In the genomic region with DNA sequence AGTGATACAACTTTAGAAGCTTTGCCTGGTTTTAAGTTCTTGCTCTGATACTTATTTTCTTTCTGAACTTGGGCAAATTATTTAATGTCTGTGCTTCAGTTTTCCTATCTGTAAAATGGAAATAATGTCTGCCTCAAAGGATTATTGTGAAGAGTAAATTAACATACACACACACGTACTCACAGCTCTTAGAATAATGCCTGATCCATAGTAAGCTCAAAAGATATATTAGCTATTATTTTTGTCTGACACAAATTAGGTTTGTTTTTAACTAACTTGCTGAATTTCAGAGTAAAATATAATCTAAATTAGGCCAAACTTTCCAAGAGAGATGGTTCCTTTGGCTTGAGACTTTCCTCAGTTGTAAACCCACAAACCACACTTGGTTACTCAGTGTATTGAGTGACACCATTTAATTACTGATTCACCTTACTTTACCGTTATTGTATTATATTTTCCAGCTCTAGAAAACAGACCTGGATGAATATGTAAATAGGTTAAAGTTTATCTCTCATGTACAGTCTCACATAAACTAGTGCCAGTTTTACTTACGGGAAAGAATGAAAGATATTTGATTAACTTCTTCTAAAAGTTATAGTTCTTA, we compare ENCODE assay signal across 26 cellular contexts. TPM values are rescaled to one million over a fixed set of nuclear protein-coding genes. Genes with fewer than 3 reads are reported as not detected.
DNase-seq lines count a peak whose midpoint lies in the region; ATAC-seq and TF ChIP-seq lines count a peak whose summit lies in the region.
"Had no signal": no experiment of that assay in that cellular context is flagged by ENCODE, and none has a peak within 500 bp of the region (broad histone marks: within the 10 kb centered on the region; RNA-seq: fewer than 3 reads in every experiment).

No MANE protein-coding gene starts in this region.

- no peak overlapping the region for H3K4me3 Mint-ChIP-seq in activated naive CD8-positive, alpha-beta T cell treated with anti-CD3 and anti-CD28 coated beads, Interleukin-2, amount 50 U/mL, for 24 hours
- H3K4me3 Mint-ChIP-seq in activated naive CD8-positive, alpha-beta T cell treated with anti-CD3 and anti-CD28 coated beads for 36 hours = no peak overlapping the region
- H3K4me3 Mint-ChIP-seq: activated CD4-positive, alpha-beta T cell treated with anti-CD3 and anti-CD28 coated beads, Interleukin-2, amount 10 ng/mL, durations not matched to agents 24 days and 14 days; activated naive CD4-positive, alpha-beta T cell treated with anti-CD3 and anti-CD28 coated beads for 36 hours; CD4-positive, alpha-beta T cell; type B pancreatic cell had no signal

- DNase-seq in activated naive CD8-positive, alpha-beta T cell treated with anti-CD3 and anti-CD28 coated beads, Interleukin-2, amount 50 U/mL, for 24 hours = no peak
- no peak for DNase-seq in activated naive CD8-positive, alpha-beta T cell treated with anti-CD3 and anti-CD28 coated beads for 36 hours
- DNase-seq in NOMO-1 treated with DMSO at 0.1 percent for 48 hours (lab: John Stamatoyannopoulos, UW; ENCODE audit: unreplicated experiment) (no peak), HEK293T (ENCODE audit: extremely low spot score) (no peak), cardiac septum (ENCODE audit: low spot score) (no peak)
- DNase-seq: activated CD4-positive, alpha-beta T cell treated with anti-CD3 and anti-CD28 coated beads, Interleukin-2, amount 10 ng/mL, durations not matched to agents 24 days and 14 days; activated naive CD4-positive, alpha-beta T cell treated with anti-CD3 and anti-CD28 coated beads for 36 hours; activated T-cell treated with anti-CD3 and anti-CD28 coated beads, Interleukin-2, amount 50 U/mL, for 48 hours; anterior cingulate cortex; caudate nucleus; CD4-positive, alpha-beta T cell; dermis blood vessel endothelial cell; H7; left lung; mesendoderm; NCI-H1105; NCI-H2029; NCI-H2227 treated with DMSO at 0.1 percent for 48 hours; NCI-H748 treated with DMSO at 0.1 percent for 48 hours; nucleus accumbens; stimulated activated CD8-positive, alpha-beta memory T cell treated with anti-CD3 and anti-CD28 coated beads, Interleukin-4, amount 100 ng/mL, for 48 hours; WERI-Rb-1 had no signal

- H3K27ac Mint-ChIP-seq in activated naive CD8-positive, alpha-beta T cell treated with anti-CD3 and anti-CD28 coated beads, Interleukin-2, amount 50 U/mL, for 24 hours = no peak overlapping the region
- H3K27ac Mint-ChIP-seq in activated naive CD8-positive, alpha-beta T cell treated with anti-CD3 and anti-CD28 coated beads for 36 hours = no peak overlapping the region
- H3K27ac Mint-ChIP-seq: activated CD4-positive, alpha-beta T cell treated with anti-CD3 and anti-CD28 coated beads, Interleukin-2, amount 10 ng/mL, durations not matched to agents 24 days and 14 days; activated naive CD4-positive, alpha-beta T cell treated with anti-CD3 and anti-CD28 coated beads for 36 hours; CD4-positive, alpha-beta T cell; type B pancreatic cell had no signal

- CTCF ChIA-PET in HEK293T (lab: Yijun Ruan, JAX) = interaction anchor here (0.6 kb wide), 1 partner anchor 774 kb away, joined by 4 read pairs; no protein-coding TSS in a partner anchor

- peaks cover 12% of the 10 kb centered on the region for H3K4me1 Mint-ChIP-seq in activated naive CD8-positive, alpha-beta T cell treated with anti-CD3 and anti-CD28 coated beads, Interleukin-2, amount 50 U/mL, for 24 hours
- H3K4me1 Mint-ChIP-seq in activated naive CD8-positive, alpha-beta T cell treated with anti-CD3 and anti-CD28 coated beads for 36 hours = peaks cover 6% of the 10 kb centered on the region

- ATAC-seq in activated naive CD8-positive, alpha-beta T cell treated with anti-CD3 and anti-CD28 coated beads, Interleukin-2, amount 50 U/mL, for 24 hours = peak; percentile 71
- peak; percentile 88 for ATAC-seq in HG02943 (IDR thresholded peaks at IDR 0.05; ENCODE audit: low read depth, unreplicated experiment)
- peak; percentile 81 for ATAC-seq in HG03571 (IDR thresholded peaks at IDR 0.05; ENCODE audit: unreplicated experiment)
- no peak for ATAC-seq in HG02588 (IDR thresholded peaks at IDR 0.05; ENCODE audit: unreplicated experiment)
- ATAC-seq: left lung had no signal

- H3K36me3 Mint-ChIP-seq in activated naive CD8-positive, alpha-beta T cell treated with anti-CD3 and anti-CD28 coated beads, Interleukin-2, amount 50 U/mL, for 24 hours (ENCODE audit: low read depth) = peaks cover 11% of the 10 kb centered on the region
- H3K36me3 Mint-ChIP-seq in activated naive CD8-positive, alpha-beta T cell treated with anti-CD3 and anti-CD28 coated beads for 36 hours = peaks cover 22% of the 10 kb centered on the region

- intact Hi-C loops in cardiac septum (cut with DNase I) = no loop called here

- H3K27me3 Mint-ChIP-seq in activated naive CD8-positive, alpha-beta T cell treated with anti-CD3 and anti-CD28 coated beads, Interleukin-2, amount 50 U/mL, for 24 hours = no peaks in the 10 kb centered on the region
- H3K27me3 Mint-ChIP-seq in activated naive CD8-positive, alpha-beta T cell treated with anti-CD3 and anti-CD28 coated beads for 36 hours = no peaks in the 10 kb centered on the region
- H3K27me3 Mint-ChIP-seq: CD4-positive, alpha-beta T cell; type B pancreatic cell had no signal

- H3K9me3 Mint-ChIP-seq in activated naive CD8-positive, alpha-beta T cell treated with anti-CD3 and anti-CD28 coated beads, Interleukin-2, amount 50 U/mL, for 24 hours = no peaks in the 10 kb centered on the region
- no peaks in the 10 kb centered on the region for H3K9me3 Mint-ChIP-seq in activated naive CD8-positive, alpha-beta T cell treated with anti-CD3 and anti-CD28 coated beads for 36 hours
- H3K9me3 Mint-ChIP-seq: activated CD4-positive, alpha-beta T cell treated with anti-CD3 and anti-CD28 coated beads, Interleukin-2, amount 10 ng/mL, durations not matched to agents 24 days and 14 days; activated naive CD4-positive, alpha-beta T cell treated with anti-CD3 and anti-CD28 coated beads for 36 hours; CD4-positive, alpha-beta T cell; type B pancreatic cell had no signal

- POLR2A ChIA-PET in HEK293T (lab: Yijun Ruan, JAX) = no interaction called here

TF ChIP-seq in HEK293T, 16 proteins besides CTCF, POLR2A, EP300 and RAD21:
- TF ChIP-seq SP1 (IDR thresholded peaks at IDR 0.05) = no peak
- TF ChIP-seq SUZ12 (IDR thresholded peaks at IDR 0.05) = no peak
- TF ChIP-seq FOXM1 (IDR thresholded peaks at IDR 0.05; ENCODE audit: borderline replicate concordance) = no peak
- TF ChIP-seq ELF4 (IDR thresholded peaks at IDR 0.05) = no peak
- no peak for TF ChIP-seq ARNT (IDR thresholded peaks at IDR 0.05)
- no peak for TF ChIP-seq TARDBP (IDR thresholded peaks at IDR 0.05)
- no peak for TF ChIP-seq BHLHE40 (IDR thresholded peaks at IDR 0.05; ENCODE audit: borderline replicate concordance)
- TF ChIP-seq CTBP1 (IDR thresholded peaks at IDR 0.05; ENCODE audit: borderline replicate concordance) = no peak
- TF ChIP-seq ZNF384 (IDR thresholded peaks at IDR 0.05) = no peak
- no peak for TF ChIP-seq NFRKB (IDR thresholded peaks at IDR 0.05)
- TF ChIP-seq FOXK2 (IDR thresholded peaks at IDR 0.05) = no peak
- no peak for TF ChIP-seq HDGF (IDR thresholded peaks at IDR 0.05; ENCODE audit: borderline replicate concordance)
- TF ChIP-seq, protein P1, sequence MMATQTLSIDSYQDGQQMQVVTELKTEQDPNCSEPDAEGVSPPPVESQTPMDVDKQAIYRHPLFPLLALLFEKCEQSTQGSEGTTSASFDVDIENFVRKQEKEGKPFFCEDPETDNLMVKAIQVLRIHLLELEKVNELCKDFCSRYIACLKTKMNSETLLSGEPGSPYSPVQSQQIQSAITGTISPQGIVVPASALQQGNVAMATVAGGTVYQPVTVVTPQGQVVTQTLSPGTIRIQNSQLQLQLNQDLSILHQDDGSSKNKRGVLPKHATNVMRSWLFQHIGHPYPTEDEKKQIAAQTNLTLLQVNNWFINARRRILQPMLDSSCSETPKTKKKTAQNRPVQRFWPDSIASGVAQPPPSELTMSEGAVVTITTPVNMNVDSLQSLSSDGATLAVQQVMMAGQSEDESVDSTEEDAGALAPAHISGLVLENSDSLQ (IDR thresholded peaks at IDR 0.05) = no peak

RNA-seq across cellular contexts. Expression of a gene that starts 50.4 kb away (rescaled TPM):
- 10 to 100 TPM; 31.5 to 33.7 TPM for total RNA-seq in activated naive CD8-positive, alpha-beta T cell treated with anti-CD3 and anti-CD28 coated beads for 36 hours
- 20.5 TPM for total RNA-seq in cardiac septum

RNA-seq across cellular contexts. Expression of a gene that starts 50.7 kb away (rescaled TPM):
- total RNA-seq in activated naive CD8-positive, alpha-beta T cell treated with anti-CD3 and anti-CD28 coated beads for 36 hours = 10 to 100 TPM; 46.0 to 50.3 TPM
- 18.3 TPM for total RNA-seq in cardiac septum
